ENCODE assay signal across 1 cellular context in the genomic region with DNA sequence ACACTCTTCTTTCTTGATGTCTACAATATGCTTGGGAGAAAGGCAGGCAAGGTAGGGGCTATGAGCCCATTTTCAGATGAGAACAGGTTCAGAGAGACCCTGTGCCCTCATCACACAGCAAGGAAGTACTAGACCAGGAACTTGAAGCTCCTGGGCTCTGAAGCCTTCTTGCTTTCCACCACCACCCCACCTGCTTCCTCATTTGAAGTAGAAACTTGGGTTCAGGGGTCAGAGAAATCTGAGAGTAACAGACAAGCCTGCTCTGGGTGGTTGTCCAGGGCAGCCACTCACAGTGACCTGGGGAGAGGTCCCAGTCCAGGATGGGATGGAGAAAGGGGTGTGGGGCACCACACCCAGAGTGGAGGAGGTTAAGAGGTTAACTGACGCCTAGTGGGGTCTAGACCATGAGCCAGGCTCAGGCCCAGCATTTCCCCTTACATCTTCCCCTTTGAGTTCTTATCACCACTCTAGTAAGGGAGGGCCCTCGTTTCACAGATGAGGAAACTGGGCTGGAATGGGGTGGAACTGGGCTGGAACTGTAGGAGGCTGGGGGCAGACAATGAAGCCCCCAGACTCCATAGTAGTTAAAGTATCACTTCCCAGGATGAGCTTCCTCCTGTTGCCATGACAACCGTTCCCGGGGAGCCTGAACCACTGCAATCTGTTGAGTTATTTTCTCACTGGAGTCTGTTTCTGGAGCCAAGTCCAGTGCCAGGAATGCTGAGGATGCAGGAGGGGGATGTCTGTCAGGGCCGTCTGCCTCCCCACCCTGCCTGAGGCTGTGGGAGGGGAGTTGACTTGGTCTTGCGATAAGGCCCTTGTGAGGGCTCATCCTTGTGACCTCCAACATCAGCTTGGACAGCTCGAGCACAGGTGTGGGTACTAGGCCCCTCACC.
TF ChIP-seq lines count a peak whose summit lies in the region.

No MANE protein-coding gene starts in this region.

TF ChIP-seq in GM12878, 131 proteins besides CTCF, POLR2A, EP300 and RAD21:
- TF ChIP-seq FOXM1 (IDR thresholded peaks at IDR 0.05; ENCODE audit: low read depth, low read length) (no peak), SPI1 (IDR thresholded peaks at IDR 0.05; ENCODE audit: borderline replicate concordance, insufficient read depth, low read depth, low read length) (peak; percentile 14; the same call in 1 of the 2 replicates), NRF1 (conservative IDR thresholded peaks at IDR 0.05; ENCODE audit: low read depth, low read length) (no peak)
